Comparison of ENCODE assay signal across 7 cellular contexts in the genomic region with DNA sequence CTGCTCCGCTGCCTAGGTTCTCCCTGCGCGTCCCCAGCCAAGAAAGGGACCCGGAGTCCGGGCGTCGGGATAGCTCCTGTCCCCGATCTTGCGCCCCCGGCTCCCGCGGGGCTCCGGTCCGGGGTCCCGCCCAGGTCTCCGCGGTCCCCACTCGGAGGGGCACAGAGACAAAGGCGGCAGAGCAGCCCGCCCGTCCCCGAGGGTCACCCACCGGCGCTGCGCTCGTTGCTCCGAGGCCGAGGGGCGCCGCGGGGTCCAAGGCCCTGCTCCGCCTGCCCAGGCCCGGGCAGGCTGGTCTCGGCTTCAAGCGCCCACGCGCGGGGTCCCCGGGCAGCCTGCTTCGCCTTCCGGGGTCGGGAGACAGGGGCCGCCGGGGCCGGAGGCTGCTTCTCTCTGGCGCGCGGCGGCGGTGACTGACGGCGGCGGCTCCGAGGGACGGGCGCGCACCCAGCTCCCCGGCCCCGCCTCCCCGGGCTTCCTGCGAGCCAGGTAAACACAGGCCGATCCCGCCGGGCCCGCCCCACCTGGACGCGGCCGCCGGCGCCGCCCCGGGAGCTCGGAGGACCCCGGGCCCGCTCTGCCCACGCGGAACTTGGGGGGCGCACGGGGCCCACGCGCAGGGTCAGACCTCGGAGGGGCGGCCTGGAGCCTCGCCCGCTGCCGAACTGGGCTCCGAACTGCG. TPM values are rescaled to one million over a fixed set of nuclear protein-coding genes. Genes with fewer than 3 reads are reported as not detected.
A peak's percentile ranks its signal among the peaks of the same experiment; 100 is the strongest.
DNase-seq lines count a peak whose midpoint lies in the region; ATAC-seq and TF ChIP-seq lines count a peak whose summit lies in the region.

A gene (minus strand): TSS at position 415 of the 682 bp plus-strand sequence. CDS start 27,522 bp downstream, outside the sequence.

- intact Hi-C loops in thyroid gland (cut with DNase I), result loop anchor here (10.0 kb wide), 1 partner anchor 58 kb away; no protein-coding TSS in a partner anchor

- no peak for TF ChIP-seq CTCF in epithelial cell of proximal tubule (conservative IDR thresholded peaks at IDR 0.05; ENCODE audit: low read depth, low read length)
- TF ChIP-seq CTCF in thyroid gland (IDR thresholded peaks at IDR 0.05), result no peak

- H3K4me3 ChIP-seq in epithelial cell of proximal tubule (ENCODE audit: low read depth, low read length) (peak within 1 kb of the TSS; percentile 91), thyroid gland (replicated peaks in 1 of 3) (peak within 1 kb of the TSS; percentile 62 to 97 (median 90))

- no peaks in the 10 kb centered on the region for H3K27me3 ChIP-seq in thyroid gland

- peak within 1 kb of the TSS; percentile 88 for H3K4me3 Mint-ChIP-seq in natural killer cell treated with Interleukin-12 subunit alpha and Interleukin-12 subunit beta and Interleukin-15 and Interleukin-18, amount 100 ng/mL, for 72 hours

- DNase-seq in NCI-H226 (peak; percentile 3), epithelial cell of proximal tubule (ENCODE audit: low read depth) (no peak), thyroid gland (peak; percentile 90 to 91)
- peak; percentile 75 for DNase-seq in activated CD8-positive, alpha-beta memory T cell treated with anti-CD3 and anti-CD28 coated beads, Interleukin-2, amount 50 U/mL, for 4 hours
- peak; percentile 79 for DNase-seq in natural killer cell treated with Interleukin-12 subunit alpha and Interleukin-12 subunit beta and Interleukin-15 and Interleukin-18, amount 100 ng/mL, for 72 hours (ENCODE audit: low spot score)

- 0 to 5% methylated on average over 4 to 28 of the region's 88 CpGs for WGBS in thyroid gland, 2 donors

- no peaks in the 10 kb centered on the region for H3K36me3 ChIP-seq in thyroid gland

- peaks cover 27 to 52% of the 10 kb centered on the region in 2 donors for H3K4me1 ChIP-seq in thyroid gland

- TF ChIP-seq POLR2A in thyroid gland (IDR thresholded peaks at IDR 0.05), result peak; percentile 69 to 97

- H3K9me3 Mint-ChIP-seq in natural killer cell treated with Interleukin-12 subunit alpha and Interleukin-12 subunit beta and Interleukin-15 and Interleukin-18, amount 100 ng/mL, for 72 hours, result no peaks in the 10 kb centered on the region

- no peaks in the 10 kb centered on the region for H3K27me3 Mint-ChIP-seq in natural killer cell treated with Interleukin-12 subunit alpha and Interleukin-12 subunit beta and Interleukin-15 and Interleukin-18, amount 100 ng/mL, for 72 hours

- peak within 1 kb of the TSS; percentile 91 to 92 for H3K27ac Mint-ChIP-seq in natural killer cell treated with Interleukin-12 subunit alpha and Interleukin-12 subunit beta and Interleukin-15 and Interleukin-18, amount 100 ng/mL, for 72 hours

- H3K4me1 Mint-ChIP-seq in natural killer cell treated with Interleukin-12 subunit alpha and Interleukin-12 subunit beta and Interleukin-15 and Interleukin-18, amount 100 ng/mL, for 72 hours (ENCODE audit: low read depth in 2 of 2), result peaks cover 66% of the 10 kb centered on the region in 2 donors

- H3K36me3 Mint-ChIP-seq in natural killer cell treated with Interleukin-12 subunit alpha and Interleukin-12 subunit beta and Interleukin-15 and Interleukin-18, amount 100 ng/mL, for 72 hours, result peaks cover 10% of the 10 kb centered on the region

- ATAC-seq in GM18868 (IDR thresholded peaks at IDR 0.05; ENCODE audit: unreplicated experiment), result peak; percentile 55
- ATAC-seq in HG02885 (IDR thresholded peaks at IDR 0.05; ENCODE audit: poor library complexity, unreplicated experiment), result peak; percentile 64
- ATAC-seq in natural killer cell treated with Interleukin-12 subunit alpha and Interleukin-12 subunit beta and Interleukin-15 and Interleukin-18, amount 100 ng/mL, for 72 hours, result peak; percentile 60 to 64

- H3K27ac ChIP-seq in thyroid gland, result peak within 1 kb of the TSS; percentile 92 to 99 (median 99)

- no peaks in the 10 kb centered on the region for H3K9me3 ChIP-seq in thyroid gland

RNA-seq across cellular contexts. Expression of the gene that starts here (rescaled TPM):
- total RNA-seq in epithelial cell of proximal tubule (18.8 and 19.1 TPM in 2 replicates), thyroid gland (10 to 100 TPM; 44.0 to 68.0 (median 60.2) TPM)
- total RNA-seq in natural killer cell treated with Interleukin-12 subunit alpha and Interleukin-12 subunit beta and Interleukin-15 and Interleukin-18, amount 100 ng/mL, for 72 hours, result 10 to 100 TPM; 62.5 to 77.6 TPM
